27 cellular contexts compared by ENCODE assay signal in the genomic region with DNA sequence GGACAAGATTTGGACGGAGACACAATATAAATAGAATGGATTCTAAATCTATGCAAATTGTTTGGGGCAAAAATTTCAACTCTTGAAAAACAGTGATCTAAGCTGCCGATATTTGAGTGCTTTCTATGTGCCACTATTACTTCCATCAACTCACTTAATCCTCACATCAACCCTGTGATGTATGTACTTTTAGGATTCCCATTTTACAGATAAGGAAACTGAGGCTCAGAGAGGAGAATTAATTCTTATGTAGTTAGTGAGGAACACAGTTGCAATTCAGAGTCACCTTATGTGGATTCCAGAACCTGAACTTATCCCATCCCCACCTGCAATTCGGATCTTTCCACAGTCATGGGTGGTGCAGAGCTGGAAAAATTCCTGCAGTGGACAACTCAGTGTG.
"Had no signal": no experiment of that assay in that cellular context is flagged by ENCODE, and none has a peak within 500 bp of the region (broad histone marks: within the 10 kb centered on the region; RNA-seq: fewer than 3 reads in every experiment).

No MANE protein-coding gene starts in this region.

- H3K27me3 Mint-ChIP-seq: activated CD4-positive, alpha-beta memory T cell treated with anti-CD3 and anti-CD28 coated beads for 36 hours; activated CD4-positive, alpha-beta T cell treated with anti-CD3 and anti-CD28 coated beads for 36 hours; activated CD4-positive, alpha-beta T cell treated with anti-CD3 and anti-CD28 coated beads, Interleukin-2, amount 10 ng/mL, durations not matched to agents 24 days and 14 days; activated CD8-positive, alpha-beta memory T cell treated with anti-CD3 and anti-CD28 coated beads, Interleukin-2, amount 10 ng/mL, durations not matched to agents 7 days and 5 days; activated naive CD4-positive, alpha-beta T cell treated with anti-CD3 and anti-CD28 coated beads, Interleukin-2, amount 10 ng/mL, durations not matched to agents 7 days and 5 days; activated naive CD8-positive, alpha-beta T cell treated with anti-CD3 and anti-CD28 coated beads, Interleukin-2, amount 10 ng/mL, durations not matched to agents 7 days and 5 days; central memory CD8-positive, alpha-beta T cell had no signal

- ATAC-seq: activated CD4-positive, alpha-beta T cell treated with anti-CD3 and anti-CD28 coated beads for 36 hours; activated CD8-positive, alpha-beta memory T cell treated with anti-CD3 and anti-CD28 coated beads, Interleukin-2, amount 10 ng/mL, durations not matched to agents 7 days and 5 days; activated CD8-positive, alpha-beta T cell treated with anti-CD3 and anti-CD28 coated beads, Interleukin-2, amount 10 ng/mL, durations not matched to agents 7 days and 5 days; activated naive CD4-positive, alpha-beta T cell treated with anti-CD3 and anti-CD28 coated beads, Interleukin-2, amount 50 U/mL, for 72 hours; foreskin keratinocyte; gastrocnemius medialis had no signal

- H3K9me3 Mint-ChIP-seq: activated CD4-positive, alpha-beta memory T cell treated with anti-CD3 and anti-CD28 coated beads for 36 hours; activated CD4-positive, alpha-beta T cell treated with anti-CD3 and anti-CD28 coated beads, Interleukin-2, amount 10 ng/mL, durations not matched to agents 24 days and 14 days; activated naive CD4-positive, alpha-beta T cell treated with anti-CD3 and anti-CD28 coated beads, Interleukin-2, amount 10 ng/mL, durations not matched to agents 7 days and 5 days; activated naive CD4-positive, alpha-beta T cell treated with anti-CD3 and anti-CD28 coated beads, Interleukin-2, amount 50 U/mL, for 72 hours; activated naive CD8-positive, alpha-beta T cell treated with anti-CD3 and anti-CD28 coated beads, Interleukin-2, amount 10 ng/mL, durations not matched to agents 7 days and 5 days; activated T-helper 1 cell treated with anti-CD3 and anti-CD28 coated beads, Interleukin-12 subunit alpha, Interleukin-12 subunit beta, Interleukin-2, Interleukin-4 antibody, amounts not matched to agents 30 ng/mL and 10 ng/mL and 1 ng/mL, durations not matched to agents 14 hours and 24 hours and 36 hours; central memory CD8-positive, alpha-beta T cell; dendritic cell treated with granulocyte-macrophage colony-stimulating factor and Interleukin-4, amounts not matched to agents 40 ng/mL and 50 ng/mL, for 4 days; endodermal cell had no signal

- H3K36me3 Mint-ChIP-seq: activated CD4-positive, alpha-beta memory T cell treated with anti-CD3 and anti-CD28 coated beads for 36 hours; activated CD8-positive, alpha-beta memory T cell treated with anti-CD3 and anti-CD28 coated beads, Interleukin-2, amount 10 ng/mL, durations not matched to agents 7 days and 5 days; activated naive CD4-positive, alpha-beta T cell treated with anti-CD3 and anti-CD28 coated beads, Interleukin-2, amount 10 ng/mL, durations not matched to agents 7 days and 5 days; activated naive CD8-positive, alpha-beta T cell treated with anti-CD3 and anti-CD28 coated beads, Interleukin-2, amount 10 ng/mL, durations not matched to agents 7 days and 5 days had no signal

- DNase-seq: activated CD4-positive, alpha-beta T cell treated with anti-CD3 and anti-CD28 coated beads, Interleukin-2, amount 10 ng/mL, durations not matched to agents 24 days and 14 days; activated CD4-positive, CD25-positive, alpha-beta regulatory T cell; activated CD4-positive, CD25-positive, alpha-beta regulatory T cell treated with anti-CD3 and anti-CD28 coated beads, Interleukin-2, amount 50 U/mL, for 72 hours; activated CD8-positive, alpha-beta memory T cell treated with anti-CD3 and anti-CD28 coated beads, Interleukin-2, amount 10 ng/mL, durations not matched to agents 7 days and 5 days; activated CD8-positive, alpha-beta memory T cell treated with anti-CD3 and anti-CD28 coated beads, Interleukin-2, amount 50 U/mL, for 4 hours; activated CD8-positive, alpha-beta T cell treated with anti-CD3 and anti-CD28 coated beads, Interleukin-2, amount 10 ng/mL, durations not matched to agents 7 days and 5 days; activated gamma-delta T cell; activated naive CD4-positive, alpha-beta T cell; activated naive CD4-positive, alpha-beta T cell treated with anti-CD3 and anti-CD28 coated beads, Interleukin-2, amount 10 ng/mL, durations not matched to agents 7 days and 5 days; activated naive CD8-positive, alpha-beta T cell treated with anti-CD3 and anti-CD28 coated beads, Interleukin-2, amount 10 ng/mL, durations not matched to agents 7 days and 5 days; activated T-cell treated with anti-CD3 and anti-CD28 coated beads, Interleukin-2, amount 50 U/mL, for 1 hour; activated T-cell treated with anti-CD3 and anti-CD28 coated beads, Interleukin-2, amount 50 U/mL, for 48 hours; brain microvascular endothelial cell; dorsolateral prefrontal cortex; effector memory CD4-positive, alpha-beta T cell; erythroblast; foreskin keratinocyte; gastrocnemius medialis; T-helper 1 cell; T-helper 2 cell had no signal

- H3K4me1 Mint-ChIP-seq: activated CD4-positive, alpha-beta T cell treated with anti-CD3 and anti-CD28 coated beads for 36 hours; activated CD8-positive, alpha-beta memory T cell treated with anti-CD3 and anti-CD28 coated beads, Interleukin-2, amount 10 ng/mL, durations not matched to agents 7 days and 5 days; activated naive CD4-positive, alpha-beta T cell treated with anti-CD3 and anti-CD28 coated beads, Interleukin-2, amount 10 ng/mL, durations not matched to agents 7 days and 5 days; activated naive CD8-positive, alpha-beta T cell treated with anti-CD3 and anti-CD28 coated beads, Interleukin-2, amount 10 ng/mL, durations not matched to agents 7 days and 5 days; central memory CD8-positive, alpha-beta T cell had no signal

- H3K27ac Mint-ChIP-seq: activated CD4-positive, alpha-beta memory T cell treated with anti-CD3 and anti-CD28 coated beads for 36 hours; activated CD4-positive, alpha-beta T cell treated with anti-CD3 and anti-CD28 coated beads for 36 hours; activated CD4-positive, alpha-beta T cell treated with anti-CD3 and anti-CD28 coated beads, Interleukin-2, amount 10 ng/mL, durations not matched to agents 24 days and 14 days; activated CD8-positive, alpha-beta memory T cell treated with anti-CD3 and anti-CD28 coated beads, Interleukin-2, amount 10 ng/mL, durations not matched to agents 7 days and 5 days; activated CD8-positive, alpha-beta T cell treated with anti-CD3 and anti-CD28 coated beads, Interleukin-2, amount 10 ng/mL, durations not matched to agents 7 days and 5 days; activated naive CD4-positive, alpha-beta T cell treated with anti-CD3 and anti-CD28 coated beads, Interleukin-2, amount 10 ng/mL, durations not matched to agents 7 days and 5 days; activated naive CD4-positive, alpha-beta T cell treated with anti-CD3 and anti-CD28 coated beads, Interleukin-2, amount 50 U/mL, for 72 hours; activated naive CD8-positive, alpha-beta T cell treated with anti-CD3 and anti-CD28 coated beads, Interleukin-2, amount 10 ng/mL, durations not matched to agents 7 days and 5 days; activated T-helper 1 cell treated with anti-CD3 and anti-CD28 coated beads, Interleukin-12 subunit alpha, Interleukin-12 subunit beta, Interleukin-2, Interleukin-4 antibody, amounts not matched to agents 30 ng/mL and 10 ng/mL and 1 ng/mL, durations not matched to agents 14 hours and 24 hours and 36 hours; dendritic cell treated with granulocyte-macrophage colony-stimulating factor and Interleukin-4, amounts not matched to agents 40 ng/mL and 50 ng/mL, for 4 days; endodermal cell had no signal

- H3K4me3 Mint-ChIP-seq: activated CD4-positive, alpha-beta memory T cell treated with anti-CD3 and anti-CD28 coated beads for 36 hours; activated CD4-positive, alpha-beta T cell treated with anti-CD3 and anti-CD28 coated beads for 36 hours; activated CD4-positive, alpha-beta T cell treated with anti-CD3 and anti-CD28 coated beads, Interleukin-2, amount 10 ng/mL, durations not matched to agents 24 days and 14 days; activated CD8-positive, alpha-beta memory T cell treated with anti-CD3 and anti-CD28 coated beads, Interleukin-2, amount 10 ng/mL, durations not matched to agents 7 days and 5 days; activated CD8-positive, alpha-beta T cell treated with anti-CD3 and anti-CD28 coated beads, Interleukin-2, amount 10 ng/mL, durations not matched to agents 7 days and 5 days; activated naive CD4-positive, alpha-beta T cell treated with anti-CD3 and anti-CD28 coated beads, Interleukin-2, amount 10 ng/mL, durations not matched to agents 7 days and 5 days; activated naive CD8-positive, alpha-beta T cell treated with anti-CD3 and anti-CD28 coated beads, Interleukin-2, amount 10 ng/mL, durations not matched to agents 7 days and 5 days; activated T-helper 1 cell treated with anti-CD3 and anti-CD28 coated beads, Interleukin-12 subunit alpha, Interleukin-12 subunit beta, Interleukin-2, Interleukin-4 antibody, amounts not matched to agents 30 ng/mL and 10 ng/mL and 1 ng/mL, durations not matched to agents 14 hours and 24 hours and 36 hours; central memory CD8-positive, alpha-beta T cell; dendritic cell treated with granulocyte-macrophage colony-stimulating factor and Interleukin-4, amounts not matched to agents 40 ng/mL and 50 ng/mL, for 4 days; endodermal cell had no signal
